In the genomic region with DNA sequence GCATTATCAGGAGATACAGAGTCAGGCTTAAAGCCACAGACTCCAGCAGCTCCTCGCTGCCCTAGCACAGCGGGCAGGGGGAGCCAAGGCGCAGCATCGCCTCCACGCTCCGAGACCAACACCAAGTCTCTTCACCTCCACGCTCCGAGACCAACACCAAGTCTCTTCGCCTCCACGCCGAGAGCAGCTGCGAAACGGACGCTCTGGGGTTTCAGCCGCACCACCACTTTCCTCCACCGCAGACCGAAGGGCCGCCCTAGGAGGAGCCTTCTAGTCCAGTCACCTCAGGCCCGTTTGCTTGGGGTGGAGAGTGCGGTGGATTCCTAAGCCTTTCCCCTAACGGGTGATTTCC, we compare ENCODE assay signal across 8 cellular contexts. TPM values are rescaled to one million over a fixed set of nuclear protein-coding genes. Genes with fewer than 3 reads are reported as not detected.
DNase-seq lines count a peak whose midpoint lies in the region; ATAC-seq and TF ChIP-seq lines count a peak whose summit lies in the region.

No MANE protein-coding gene starts in this region.

- no peak overlapping the region for H3K4me3 ChIP-seq in CD4-positive, CD25-positive, alpha-beta regulatory T cell (ENCODE audit: low read depth, low read length)
- H3K4me3 ChIP-seq in ascending aorta (peak overlapping the region; percentile 67 to 89), right cardiac atrium (ENCODE audit: low read length) (peak overlapping the region; percentile 64)

- H3K27me3 ChIP-seq in CD4-positive, CD25-positive, alpha-beta regulatory T cell (ENCODE audit: control insufficient read depth, insufficient read depth, low read length), result peaks cover 30% of the 10 kb centered on the region
- H3K27me3 ChIP-seq in ascending aorta, result no peaks in the 10 kb centered on the region
- no peaks in the 10 kb centered on the region for H3K27me3 ChIP-seq in right cardiac atrium (ENCODE audit: control insufficient read depth, insufficient read depth)

- peak; percentile 28 for TF ChIP-seq CTCF in RWPE1 (conservative IDR thresholded peaks at IDR 0.05; ENCODE audit: low read depth)
- peak in 1 of 3 experiments; percentile 10 for TF ChIP-seq CTCF in ascending aorta (IDR thresholded peaks at IDR 0.05)
- no peak for TF ChIP-seq CTCF in progenitor cell of endocrine pancreas (IDR thresholded peaks at IDR 0.05; ENCODE audit: unreplicated experiment)

- H3K9me3 ChIP-seq in CD4-positive, CD25-positive, alpha-beta regulatory T cell (ENCODE audit: control insufficient read depth in 2 of 2, low read length in 2 of 2), result no peaks in the 10 kb centered on the region
- H3K9me3 ChIP-seq in ascending aorta (no peaks in the 10 kb centered on the region), right cardiac atrium (ENCODE audit: control insufficient read depth, low read length) (no peaks in the 10 kb centered on the region)

- H3K36me3 Mint-ChIP-seq in CD4-positive, CD25-positive, alpha-beta regulatory T cell, result no peaks in the 10 kb centered on the region
- no peaks in the 10 kb centered on the region for H3K36me3 Mint-ChIP-seq in progenitor cell of endocrine pancreas (ENCODE audit: insufficient read depth)

- 1% methylated on average over 21 of the region's 21 CpGs for WGBS in right cardiac atrium

- peak; percentile 23 to 25 for ATAC-seq in CD4-positive, CD25-positive, alpha-beta regulatory T cell (ENCODE audit: low read depth in 2 of 2)
- ATAC-seq in GM19023 (IDR thresholded peaks at IDR 0.05; ENCODE audit: unreplicated experiment) (peak; percentile 56), HG03196 (IDR thresholded peaks at IDR 0.05; ENCODE audit: unreplicated experiment) (peak; percentile 45), right cardiac atrium (peak; percentile 69 to 79)

- H3K36me3 ChIP-seq in CD4-positive, CD25-positive, alpha-beta regulatory T cell (ENCODE audit: control insufficient read depth, insufficient read depth, low read length), result no peaks in the 10 kb centered on the region
- H3K36me3 ChIP-seq in ascending aorta, result no peaks in the 10 kb centered on the region

- POLR2A ChIA-PET in RWPE1 (lab: Yijun Ruan, JAX; ENCODE audit: low non-redundant PET), result interaction anchor here (0.5 kb wide), 1 partner anchor 107 kb away, joined by 6 read pairs; no protein-coding TSS in a partner anchor

- peaks cover 3 to 8% (median 5%) of the 10 kb centered on the region in 4 donors for H3K4me1 Mint-ChIP-seq in CD4-positive, CD25-positive, alpha-beta regulatory T cell
- peaks cover 19% of the 10 kb centered on the region for H3K4me1 Mint-ChIP-seq in progenitor cell of endocrine pancreas (ENCODE audit: low read depth)

- H3K4me3 Mint-ChIP-seq in CD4-positive, CD25-positive, alpha-beta regulatory T cell, result peak overlapping the region; percentile 10 to 69 (median 66)
- H3K4me3 Mint-ChIP-seq in progenitor cell of endocrine pancreas (ENCODE audit: low read depth), result peak overlapping the region; percentile 89

- H3K27me3 Mint-ChIP-seq in CD4-positive, CD25-positive, alpha-beta regulatory T cell, result peaks cover 62% of the 10 kb centered on the region
- H3K27me3 Mint-ChIP-seq in progenitor cell of endocrine pancreas, result peaks cover 7% of the 10 kb centered on the region

- H3K4me1 ChIP-seq in CD4-positive, CD25-positive, alpha-beta regulatory T cell (ENCODE audit: control insufficient read depth, insufficient read depth, low read length, poor library complexity, severe bottlenecking), result peaks cover 11% of the 10 kb centered on the region
- H3K4me1 ChIP-seq in ascending aorta, result peaks cover 0 to 4% of the 10 kb centered on the region in 2 donors
- no peaks in the 10 kb centered on the region for H3K4me1 ChIP-seq in right cardiac atrium (ENCODE audit: control insufficient read depth, insufficient read depth, low read length)

- no peak overlapping the region for H3K27ac ChIP-seq in CD4-positive, CD25-positive, alpha-beta regulatory T cell (ENCODE audit: insufficient read depth, low read length, poor library complexity, severe bottlenecking)
- H3K27ac ChIP-seq in RWPE1 (peak overlapping the region; percentile 87), ascending aorta (peak overlapping the region; percentile 74 to 80), right cardiac atrium (ENCODE audit: low read length) (peak overlapping the region; percentile 40)

- H3K9me3 Mint-ChIP-seq in CD4-positive, CD25-positive, alpha-beta regulatory T cell, result peaks cover 0 to 2% (median 0%) of the 10 kb centered on the region in 7 donors
- H3K9me3 Mint-ChIP-seq in progenitor cell of endocrine pancreas (ENCODE audit: low read depth), result no peaks in the 10 kb centered on the region

- CTCF ChIA-PET in RWPE1 (lab: Yijun Ruan, JAX), result interaction anchor here (0.6 to 1.4 kb wide), 4 partner anchors 28 to 141 kb away, joined by 3 to 9 read pairs (median 5); no protein-coding TSS in a partner anchor

- peak in 1 of 3 donors; percentile 31 for DNase-seq in CD4-positive, CD25-positive, alpha-beta regulatory T cell
- peak; percentile 69 for DNase-seq in RWPE1 (ENCODE audit: low spot score)
- DNase-seq in ascending aorta (ENCODE audit: low spot score in 2 of 2), result no peak
- DNase-seq in right cardiac atrium, result peak; percentile 43 to 72 (median 71)
- peak; percentile 27 for DNase-seq in progenitor cell of endocrine pancreas (ENCODE audit: low spot score, unreplicated experiment)
- DNase-seq in OCI-M1 (lab: John Stamatoyannopoulos, UW), result no peak

- intact Hi-C loops in ascending aorta (cut with DNase I) (no loop called here), right cardiac atrium (cut with DNase I) (no loop called here)

- H3K27ac Mint-ChIP-seq in CD4-positive, CD25-positive, alpha-beta regulatory T cell, result no peak overlapping the region
- peak overlapping the region; percentile 91 for H3K27ac Mint-ChIP-seq in progenitor cell of endocrine pancreas

RNA-seq across cellular contexts. Expression of a gene that starts 0.7 kb away (rescaled TPM):
- 1.4 TPM for total RNA-seq in CD4-positive, CD25-positive, alpha-beta regulatory T cell
- polyA plus RNA-seq in CD4-positive, CD25-positive, alpha-beta regulatory T cell, result under 1 TPM in 1 of 4 donors, not detected in 3; 0.15 TPM
- 8.6 TPM for total RNA-seq in ascending aorta
- 10 to 100 TPM; 13.0 to 17.1 (median 14.8) TPM for total RNA-seq in right cardiac atrium
- polyA plus RNA-seq in right cardiac atrium, result 9.1 TPM
- total RNA-seq in progenitor cell of endocrine pancreas, result 43.0 and 43.3 TPM in 2 replicates

RNA-seq across cellular contexts. Expression of a gene that starts 59.4 kb away (rescaled TPM):
- not detected for total RNA-seq in CD4-positive, CD25-positive, alpha-beta regulatory T cell
- polyA plus RNA-seq in CD4-positive, CD25-positive, alpha-beta regulatory T cell, result not detected
- total RNA-seq in ascending aorta (not detected), right cardiac atrium (under 1 TPM in 1 of 4 donors, not detected in 3; 0.15 TPM), progenitor cell of endocrine pancreas (6.4 and 7.9 TPM in 2 replicates)
- polyA plus RNA-seq in right cardiac atrium, result 0.07 TPM

Comparison
In these comparisons a context has a peak if more than half of its experiments do, and no peak if none do; other contexts are left out.
1. ATAC-seq: peak in every context shown above with its lines; median percentile 74 in right cardiac atrium; 56 in GM19023; 45 in HG03196; 24 in CD4-positive, CD25-positive, alpha-beta regulatory T cell.
2. DNase-seq: peak in RWPE1 (single experiment), right cardiac atrium (3 of 3) and progenitor cell of endocrine pancreas (single experiment); none in ascending aorta (0 of 2) and OCI-M1 (single experiment).